In the genomic region with DNA sequence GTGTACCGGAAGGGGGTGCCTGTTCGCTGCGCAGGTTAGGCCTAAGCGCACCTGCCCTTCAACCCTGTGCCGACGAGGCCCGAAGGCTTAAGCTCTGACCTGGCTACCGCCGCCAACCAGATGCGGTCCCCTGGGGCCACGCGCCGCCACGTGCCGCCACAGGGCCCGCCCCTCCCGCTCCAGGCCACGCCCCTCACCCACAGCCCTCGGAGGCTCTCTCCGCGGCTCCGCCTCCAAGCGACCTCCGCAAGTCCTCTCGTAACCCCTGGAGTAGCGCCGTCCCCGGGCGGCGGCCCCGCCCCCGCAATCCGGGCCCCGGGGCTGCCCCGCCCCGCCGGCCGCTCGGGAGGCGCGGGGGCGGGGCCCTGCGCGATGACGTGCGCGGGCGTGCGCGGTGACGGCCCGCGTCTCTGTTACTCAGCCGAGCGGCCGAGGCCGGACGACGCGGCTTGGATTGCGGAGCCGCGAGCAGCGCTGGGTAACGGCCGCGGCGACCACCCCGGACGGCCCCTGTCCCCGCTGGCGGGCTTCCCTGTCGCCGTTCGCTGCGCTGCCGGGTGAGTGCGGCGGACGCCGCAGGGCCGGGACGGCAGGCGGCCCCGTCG, we compare ENCODE assay signal across 8 cellular contexts. TPM values are rescaled to one million over a fixed set of nuclear protein-coding genes. Genes with fewer than 3 reads are reported as not detected.
A peak's percentile ranks its signal among the peaks of the same experiment; 100 is the strongest.
DNase-seq lines count a peak whose midpoint lies in the region; ATAC-seq, FAIRE-seq and TF ChIP-seq lines count a peak whose summit lies in the region.

Gene MAPK8 (plus strand): TSS at position 413 of the 605 bp plus-strand sequence. CDS start 94,984 bp downstream, outside the sequence.

- H3K9me3 ChIP-seq in SU-DHL-6 (ENCODE audit: insufficient read depth, low read length) (no peaks in the 10 kb centered on the region), pancreas (no peaks in the 10 kb centered on the region), thyroid gland (no peaks in the 10 kb centered on the region)

- no peaks in the 10 kb centered on the region for H3K36me3 Mint-ChIP-seq in activated naive CD8-positive, alpha-beta T cell treated with anti-CD3 and anti-CD28 coated beads, Interleukin-2, amount 10 ng/mL, durations not matched to agents 7 days and 5 days

- peaks cover 9% of the 10 kb centered on the region for H3F3A ChIP-seq in SU-DHL-6 (ENCODE audit: insufficient read depth)

- no peak for FAIRE-seq in pancreas (lab: Jason Lieb, UNC)

- ATAC-seq in HG02678 (IDR thresholded peaks at IDR 0.05; ENCODE audit: unreplicated experiment) (peak; percentile 85), Right ventricle myocardium inferior (peak; percentile 96), pancreas (peak; percentile 94 to 96 (median 94))
- ATAC-seq in activated naive CD8-positive, alpha-beta T cell treated with anti-CD3 and anti-CD28 coated beads, Interleukin-2, amount 10 ng/mL, durations not matched to agents 7 days and 5 days (ENCODE audit: low read depth), result peak; percentile 90

- TF ChIP-seq CTCF in GM12864 (IDR thresholded peaks at IDR 0.05; ENCODE audit: low read depth, low read length, missing control alignments) (no peak), SU-DHL-6 (IDR thresholded peaks at IDR 0.05; ENCODE audit: insufficient read depth, low read length, poor library complexity, severe bottlenecking) (no peak), pancreas (IDR thresholded peaks at IDR 0.05) (no peak), thyroid gland (IDR thresholded peaks at IDR 0.05) (no peak)

- DNase-seq in GM12864 (ENCODE audit: low read depth) (peak; percentile 74), NCI-H1105 treated with DMSO at 0.1 percent for 48 hours (lab: John Stamatoyannopoulos, UW) (peak; percentile 84), Right ventricle myocardium inferior (ENCODE audit: missing footprints) (peak; percentile 95), pancreas (peak; percentile 95 to 98 (median 96)), thyroid gland (peak; percentile 94 to 95)
- DNase-seq in activated naive CD8-positive, alpha-beta T cell treated with anti-CD3 and anti-CD28 coated beads, Interleukin-2, amount 10 ng/mL, durations not matched to agents 7 days and 5 days, result peak; percentile 93

- H3K4me3 ChIP-seq in GM12864 (ENCODE audit: low read depth, low read length) (peak within 1 kb of the TSS; percentile 94), SU-DHL-6 (ENCODE audit: insufficient read depth, low read length, poor library complexity, severe bottlenecking) (peak within 1 kb of the TSS; percentile 85), pancreas (peak within 1 kb of the TSS; percentile 68 to 95 (median 92)), thyroid gland (replicated peaks in 1 of 3) (peak within 1 kb of the TSS; percentile 66 to 95 (median 69))

- H3K36me3 ChIP-seq in SU-DHL-6 (ENCODE audit: low read length) (no peaks in the 10 kb centered on the region), pancreas (no peaks in the 10 kb centered on the region), thyroid gland (no peaks in the 10 kb centered on the region)

- H3K4me2 ChIP-seq in SU-DHL-6 (ENCODE audit: low read depth, low read length, poor library complexity, severe bottlenecking), result peak within 1 kb of the TSS; percentile 60

- no peaks in the 10 kb centered on the region for H3K27me3 ChIP-seq in SU-DHL-6 (ENCODE audit: low read length)
- no peaks in the 10 kb centered on the region for H3K27me3 ChIP-seq in pancreas
- H3K27me3 ChIP-seq in thyroid gland, result no peaks in the 10 kb centered on the region

- H2AFZ ChIP-seq in SU-DHL-6 (ENCODE audit: low read depth, low read length, severe bottlenecking), result peak within 1 kb of the TSS; percentile 76

- H3K4me3 Mint-ChIP-seq in activated naive CD8-positive, alpha-beta T cell treated with anti-CD3 and anti-CD28 coated beads, Interleukin-2, amount 10 ng/mL, durations not matched to agents 7 days and 5 days, result peak within 1 kb of the TSS; percentile 89

- peaks cover 6% of the 10 kb centered on the region for H3K27me3 Mint-ChIP-seq in activated naive CD8-positive, alpha-beta T cell treated with anti-CD3 and anti-CD28 coated beads, Interleukin-2, amount 10 ng/mL, durations not matched to agents 7 days and 5 days

- H3K4me1 Mint-ChIP-seq in activated naive CD8-positive, alpha-beta T cell treated with anti-CD3 and anti-CD28 coated beads, Interleukin-2, amount 10 ng/mL, durations not matched to agents 7 days and 5 days, result peaks cover 27% of the 10 kb centered on the region

- no peak within 1 kb of the TSS for H3K27ac ChIP-seq in SU-DHL-6 (ENCODE audit: low read depth, low read length)
- H3K27ac ChIP-seq in pancreas, result peak within 1 kb of the TSS; percentile 89 to 96 (median 95)
- peak within 1 kb of the TSS; percentile 93 to 99 (median 96) for H3K27ac ChIP-seq in thyroid gland

- H3K4me1 ChIP-seq in pancreas (peaks cover 5 to 13% (median 11%) of the 10 kb centered on the region in 3 donors), thyroid gland (peaks cover 16 to 24% of the 10 kb centered on the region in 2 donors)

- peak within 1 kb of the TSS; percentile 79 for H3K9ac ChIP-seq in SU-DHL-6 (ENCODE audit: low read length)

- no peaks in the 10 kb centered on the region for H3K9me3 Mint-ChIP-seq in activated naive CD8-positive, alpha-beta T cell treated with anti-CD3 and anti-CD28 coated beads, Interleukin-2, amount 10 ng/mL, durations not matched to agents 7 days and 5 days

- intact Hi-C loops in Right ventricle myocardium inferior (cut with DNase I), result loop anchor here (5.0 kb wide), 1 partner anchor 56 kb away; no protein-coding TSS in a partner anchor
- intact Hi-C loops in pancreas (cut with DNase I), result no loop called here
- intact Hi-C loops in thyroid gland (cut with DNase I), result no loop called here

- 1% methylated on average over 51 to 86 of the region's 86 CpGs for WGBS in pancreas, 2 donors
- WGBS in thyroid gland, 2 donors, result 0 to 5% methylated on average over 1 to 3 of the region's 86 CpGs

- peak; percentile 90 to 98 for TF ChIP-seq POLR2A in thyroid gland (IDR thresholded peaks at IDR 0.05)

- no peaks in the 10 kb centered on the region for H3K9me2 ChIP-seq in SU-DHL-6 (replicated peaks; ENCODE audit: insufficient read depth, low read length)

- POLR2A ChIA-PET in activated naive CD8-positive, alpha-beta T cell treated with anti-CD3 and anti-CD28 coated beads, Interleukin-2, amount 10 ng/mL, durations not matched to agents 7 days and 5 days (lab: Charles Lee), result no interaction called here

- peaks cover 14% of the 10 kb centered on the region for H4K20me1 ChIP-seq in SU-DHL-6 (ENCODE audit: low read depth, low read length)

- no peaks in the 10 kb centered on the region; the same call in 1 of the 2 replicates for H3K79me2 ChIP-seq in SU-DHL-6 (ENCODE audit: insufficient read depth, low read length)

- peak within 1 kb of the TSS; percentile 84 for H3K27ac Mint-ChIP-seq in activated naive CD8-positive, alpha-beta T cell treated with anti-CD3 and anti-CD28 coated beads, Interleukin-2, amount 10 ng/mL, durations not matched to agents 7 days and 5 days

RNA-seq across cellular contexts. Expression of gene MAPK8, which starts in this region (rescaled TPM):
- 10 to 100 TPM; 32.7 to 34.5 TPM for total RNA-seq in activated naive CD8-positive, alpha-beta T cell treated with anti-CD3 and anti-CD28 coated beads, Interleukin-2, amount 10 ng/mL, durations not matched to agents 7 days and 5 days
- total RNA-seq in Right ventricle myocardium inferior (29.5 TPM), pancreas (10 to 100 TPM; 14.4 to 25.5 (median 17.9) TPM), thyroid gland (100 to 1,000 TPM in 2 of 4 donors, 10 to 100 TPM in 2; 76.2 to 165 (median 99.0) TPM)
- 10 to 100 TPM in 1 of 2 donors, 1 to 10 TPM in 1; 4.0 to 12.8 TPM for polyA plus RNA-seq in pancreas
